ENCODE assay signal across 1 cellular context in the genomic region with DNA sequence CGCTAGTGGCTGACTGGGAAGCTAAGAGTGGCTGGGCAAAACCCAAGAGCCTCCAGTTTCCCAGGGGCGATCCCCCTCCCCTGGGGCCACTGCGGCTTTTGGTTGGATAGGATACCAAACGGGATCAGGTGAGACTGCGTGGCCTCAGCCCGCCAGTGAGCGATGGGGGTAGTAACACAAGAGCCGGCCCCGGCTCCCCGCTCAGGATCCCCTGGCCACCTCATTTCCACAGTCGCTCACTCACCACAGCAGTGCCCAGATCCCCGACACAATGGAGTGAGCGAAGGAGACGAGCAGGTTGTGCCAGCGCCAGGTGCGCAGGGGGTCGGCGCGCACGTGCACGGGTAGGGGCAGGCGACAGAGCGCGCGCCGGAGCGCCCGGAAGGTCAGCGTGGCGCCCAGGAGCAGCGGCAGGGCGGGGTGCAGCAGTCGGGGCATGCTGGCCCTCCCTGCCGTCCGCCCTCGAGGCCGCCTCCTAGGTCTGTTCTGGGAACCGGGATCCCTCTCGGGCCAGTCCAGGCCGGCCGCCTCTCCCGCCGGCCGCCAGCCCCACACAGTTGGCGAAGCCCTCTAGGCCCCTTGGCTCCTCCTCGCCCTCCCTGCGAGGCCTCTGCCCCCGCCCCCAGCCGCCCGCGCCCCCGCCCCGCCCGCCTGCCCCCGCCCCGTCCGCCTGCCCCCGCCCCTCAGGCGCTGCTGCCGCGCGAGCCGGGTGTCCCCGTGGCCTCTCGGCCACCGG.
TF ChIP-seq lines count a peak whose summit lies in the region.

A gene with protein sequence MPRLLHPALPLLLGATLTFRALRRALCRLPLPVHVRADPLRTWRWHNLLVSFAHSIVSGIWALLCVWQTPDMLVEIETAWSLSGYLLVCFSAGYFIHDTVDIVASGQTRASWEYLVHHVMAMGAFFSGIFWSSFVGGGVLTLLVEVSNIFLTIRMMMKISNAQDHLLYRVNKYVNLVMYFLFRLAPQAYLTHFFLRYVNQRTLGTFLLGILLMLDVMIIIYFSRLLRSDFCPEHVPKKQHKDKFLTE (minus strand): TSS at position 574 of the 736 bp plus-strand sequence. CDS start 136 bp downstream, at position 438.

TF ChIP-seq in SK-N-SH, 30 proteins besides CTCF, POLR2A, EP300 and RAD21 (continued from another document):
- peak; percentile 43; the same call in 1 of the 2 replicates for TF ChIP-seq SIN3A (IDR thresholded peaks at IDR 0.05; ENCODE audit: borderline replicate concordance, low read depth, low read length)
- TF ChIP-seq, protein P1, sequence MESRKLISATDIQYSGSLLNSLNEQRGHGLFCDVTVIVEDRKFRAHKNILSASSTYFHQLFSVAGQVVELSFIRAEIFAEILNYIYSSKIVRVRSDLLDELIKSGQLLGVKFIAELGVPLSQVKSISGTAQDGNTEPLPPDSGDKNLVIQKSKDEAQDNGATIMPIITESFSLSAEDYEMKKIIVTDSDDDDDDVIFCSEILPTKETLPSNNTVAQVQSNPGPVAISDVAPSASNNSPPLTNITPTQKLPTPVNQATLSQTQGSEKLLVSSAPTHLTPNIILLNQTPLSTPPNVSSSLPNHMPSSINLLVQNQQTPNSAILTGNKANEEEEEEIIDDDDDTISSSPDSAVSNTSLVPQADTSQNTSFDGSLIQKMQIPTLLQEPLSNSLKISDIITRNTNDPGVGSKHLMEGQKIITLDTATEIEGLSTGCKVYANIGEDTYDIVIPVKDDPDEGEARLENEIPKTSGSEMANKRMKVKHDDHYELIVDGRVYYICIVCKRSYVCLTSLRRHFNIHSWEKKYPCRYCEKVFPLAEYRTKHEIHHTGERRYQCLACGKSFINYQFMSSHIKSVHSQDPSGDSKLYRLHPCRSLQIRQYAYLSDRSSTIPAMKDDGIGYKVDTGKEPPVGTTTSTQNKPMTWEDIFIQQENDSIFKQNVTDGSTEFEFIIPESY (IDR thresholded peaks at IDR 0.05; ENCODE audit: borderline replicate concordance, low read depth), result no peak; the same call in 1 of the 2 replicates
- TF ChIP-seq, protein P2, sequence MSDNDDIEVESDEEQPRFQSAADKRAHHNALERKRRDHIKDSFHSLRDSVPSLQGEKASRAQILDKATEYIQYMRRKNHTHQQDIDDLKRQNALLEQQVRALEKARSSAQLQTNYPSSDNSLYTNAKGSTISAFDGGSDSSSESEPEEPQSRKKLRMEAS (IDR thresholded peaks at IDR 0.05; ENCODE audit: low read depth), result peak; percentile 60; the same call in 1 of the 2 replicates
- TF ChIP-seq, protein P3, sequence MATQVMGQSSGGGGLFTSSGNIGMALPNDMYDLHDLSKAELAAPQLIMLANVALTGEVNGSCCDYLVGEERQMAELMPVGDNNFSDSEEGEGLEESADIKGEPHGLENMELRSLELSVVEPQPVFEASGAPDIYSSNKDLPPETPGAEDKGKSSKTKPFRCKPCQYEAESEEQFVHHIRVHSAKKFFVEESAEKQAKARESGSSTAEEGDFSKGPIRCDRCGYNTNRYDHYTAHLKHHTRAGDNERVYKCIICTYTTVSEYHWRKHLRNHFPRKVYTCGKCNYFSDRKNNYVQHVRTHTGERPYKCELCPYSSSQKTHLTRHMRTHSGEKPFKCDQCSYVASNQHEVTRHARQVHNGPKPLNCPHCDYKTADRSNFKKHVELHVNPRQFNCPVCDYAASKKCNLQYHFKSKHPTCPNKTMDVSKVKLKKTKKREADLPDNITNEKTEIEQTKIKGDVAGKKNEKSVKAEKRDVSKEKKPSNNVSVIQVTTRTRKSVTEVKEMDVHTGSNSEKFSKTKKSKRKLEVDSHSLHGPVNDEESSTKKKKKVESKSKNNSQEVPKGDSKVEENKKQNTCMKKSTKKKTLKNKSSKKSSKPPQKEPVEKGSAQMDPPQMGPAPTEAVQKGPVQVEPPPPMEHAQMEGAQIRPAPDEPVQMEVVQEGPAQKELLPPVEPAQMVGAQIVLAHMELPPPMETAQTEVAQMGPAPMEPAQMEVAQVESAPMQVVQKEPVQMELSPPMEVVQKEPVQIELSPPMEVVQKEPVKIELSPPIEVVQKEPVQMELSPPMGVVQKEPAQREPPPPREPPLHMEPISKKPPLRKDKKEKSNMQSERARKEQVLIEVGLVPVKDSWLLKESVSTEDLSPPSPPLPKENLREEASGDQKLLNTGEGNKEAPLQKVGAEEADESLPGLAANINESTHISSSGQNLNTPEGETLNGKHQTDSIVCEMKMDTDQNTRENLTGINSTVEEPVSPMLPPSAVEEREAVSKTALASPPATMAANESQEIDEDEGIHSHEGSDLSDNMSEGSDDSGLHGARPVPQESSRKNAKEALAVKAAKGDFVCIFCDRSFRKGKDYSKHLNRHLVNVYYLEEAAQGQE (IDR thresholded peaks at IDR 0.05; ENCODE audit: low read depth, low read length), result no peak
- no peak for TF ChIP-seq SMC3 (IDR thresholded peaks at IDR 0.05; ENCODE audit: low read depth, low read length)
- no peak for TF ChIP-seq NFIC (IDR thresholded peaks at IDR 0.05; ENCODE audit: borderline replicate concordance)
- no peak for TF ChIP-seq ELF1 (IDR thresholded peaks at IDR 0.05)
